In genomic region chr6:119179062-119179461, GRCh38 we compare ENCODE assay signal across 1 cellular context.
TF ChIP-seq lines count a peak whose summit lies in the region.

No MANE protein-coding gene starts in this region.

TF ChIP-seq in SK-N-SH treated with all-trans-retinoic acid at 6 μM for 48 hours, 23 proteins besides CTCF, POLR2A, EP300 and RAD21 (continued from another document):
- no peak for TF ChIP-seq POU6F1 (CRISPR knock-in tag; IDR thresholded peaks at IDR 0.05; ENCODE audit: borderline replicate concordance, low read depth)
TF ChIP-seq in SK-N-SH treated with all-trans-retinoic acid at 6 μM for 48 hours: peak in this region for 2.
